8 cellular contexts compared by ENCODE assay signal in genomic region chr3:58009749-58010535, GRCh38. TPM values are rescaled to one million over a fixed set of nuclear protein-coding genes. Genes with fewer than 3 reads are reported as not detected.
DNase-seq lines count a peak whose midpoint lies in the region; TF ChIP-seq lines count a peak whose summit lies in the region.

No MANE protein-coding gene starts in this region.

- H3K27ac ChIP-seq in SU-DHL-6 (ENCODE audit: low read depth, low read length) (no peak overlapping the region), skin epidermis (peak overlapping the region in 18 of 21 experiments; percentile 56 to 88 (median 78))

- 0 out of 2 replicates have a peak overlapping the region, but pooled peaks have one; percentile 78 for H3K9ac ChIP-seq in SU-DHL-6 (ENCODE audit: low read length)

- H3K9me3 Mint-ChIP-seq in glutamatergic neuron (ENCODE audit: unreplicated experiment), result peaks cover 1% of the 10 kb centered on the region

- H3K79me2 ChIP-seq in SU-DHL-6 (ENCODE audit: insufficient read depth, low read length), result no peaks in the 10 kb centered on the region

- no peaks in the 10 kb centered on the region for H4K20me1 ChIP-seq in SU-DHL-6 (ENCODE audit: low read depth, low read length)

- H3K4me3 ChIP-seq in SU-DHL-6 (ENCODE audit: insufficient read depth, low read length, poor library complexity, severe bottlenecking) (no peak overlapping the region), skin epidermis (peak overlapping the region; percentile 60 to 89 (median 79))

- peaks cover 10% of the 10 kb centered on the region for H3K4me1 Mint-ChIP-seq in glutamatergic neuron (ENCODE audit: low read depth, unreplicated experiment)

- TF ChIP-seq CTCF in SU-DHL-6 (IDR thresholded peaks at IDR 0.05; ENCODE audit: insufficient read depth, low read length, poor library complexity, severe bottlenecking), result no peak
- TF ChIP-seq CTCF in glutamatergic neuron (IDR thresholded peaks at IDR 0.05; ENCODE audit: partially characterized antibody, unreplicated experiment), result no peak

- H3F3A ChIP-seq in SU-DHL-6 (ENCODE audit: insufficient read depth), result no peaks in the 10 kb centered on the region

- no peaks in the 10 kb centered on the region for H3K9me3 ChIP-seq in SU-DHL-6 (ENCODE audit: insufficient read depth, low read length)

- no peaks in the 10 kb centered on the region for H3K27me3 ChIP-seq in SU-DHL-6 (ENCODE audit: low read length)

- no peaks in the 10 kb centered on the region for H3K36me3 Mint-ChIP-seq in glutamatergic neuron (ENCODE audit: unreplicated experiment)

- H3K27ac Mint-ChIP-seq in glutamatergic neuron (ENCODE audit: unreplicated experiment), result peak overlapping the region; percentile 63

- H3K36me3 ChIP-seq in SU-DHL-6 (ENCODE audit: low read length), result no peaks in the 10 kb centered on the region

- peaks cover 4% of the 10 kb centered on the region for H3K27me3 Mint-ChIP-seq in glutamatergic neuron (ENCODE audit: unreplicated experiment)

- no peaks in the 10 kb centered on the region for H3K9me2 ChIP-seq in SU-DHL-6 (replicated peaks; ENCODE audit: insufficient read depth, low read length)

- H2AFZ ChIP-seq in SU-DHL-6 (ENCODE audit: low read depth, low read length, severe bottlenecking), result no peak overlapping the region

- peak overlapping the region; percentile 60 for H3K4me2 ChIP-seq in SU-DHL-6 (ENCODE audit: low read depth, low read length, poor library complexity, severe bottlenecking)

- H3K4me3 Mint-ChIP-seq in glutamatergic neuron (ENCODE audit: unreplicated experiment), result peak overlapping the region; percentile 84

- DNase-seq in NCI-H146 (lab: John Stamatoyannopoulos, UW) (peak; percentile 40), NCI-H146 treated with DMSO at 0.1 percent for 48 hours (lab: John Stamatoyannopoulos, UW; ENCODE audit: unreplicated experiment) (no peak), glutamatergic neuron (no peak), 8988T (no peak), NCI-H2227 treated with DMSO at 0.1 percent for 48 hours (lab: John Stamatoyannopoulos, UW) (no peak), AML-193 (lab: John Stamatoyannopoulos, UW) (no peak)

RNA-seq across cellular contexts. Expression of gene FLNB, which starts 1.7 kb away (rescaled TPM):
- total RNA-seq in glutamatergic neuron (ENCODE audit: unreplicated experiment), result 75.4 TPM
